8 cellular contexts compared by ENCODE assay signal in genomic region chr16:85688586-85689284, GRCh38. TPM values are rescaled to one million over a fixed set of nuclear protein-coding genes. Genes with fewer than 3 reads are reported as not detected.
DNase-seq lines count a peak whose midpoint lies in the region; ATAC-seq and TF ChIP-seq lines count a peak whose summit lies in the region.

GINS2 (minus strand) TSS chr16:85688954; CDS start chr16:85688898, 56 bp downstream.

- H3K9me3 ChIP-seq in ovary = no peaks in the 10 kb centered on the region
- H3K9me3 ChIP-seq in thyroid gland = no peaks in the 10 kb centered on the region

- peak; percentile 100 for ATAC-seq in activated naive CD4-positive, alpha-beta T cell treated with anti-CD3 and anti-CD28 coated beads, Interleukin-2, amount 50 U/mL, for 72 hours
- ATAC-seq in Right ventricle myocardium inferior = peak; percentile 100

- TF ChIP-seq EP300 in ovary (IDR thresholded peaks at IDR 0.05) = no peak

- TF ChIP-seq POLR2A in ovary (IDR thresholded peaks at IDR 0.05) = no peak
- TF ChIP-seq POLR2A in thyroid gland (IDR thresholded peaks at IDR 0.05) = no peak

- no peaks in the 10 kb centered on the region for H3K9me3 Mint-ChIP-seq in activated naive CD4-positive, alpha-beta T cell treated with anti-CD3 and anti-CD28 coated beads, Interleukin-2, amount 50 U/mL, for 72 hours

- H3K36me3 ChIP-seq in ovary (no peaks in the 10 kb centered on the region), thyroid gland (no peaks in the 10 kb centered on the region)

- peaks cover 5% of the 10 kb centered on the region for H3K4me1 ChIP-seq in ovary (ENCODE audit: insufficient read depth)
- H3K4me1 ChIP-seq in thyroid gland = peaks cover 8 to 15% of the 10 kb centered on the region in 2 donors

- peak; percentile 29 for DNase-seq in HFF-Myc (ENCODE audit: extremely low read depth, low read depth)
- DNase-seq in NAMALWA (ENCODE audit: low spot score) = peak; percentile 94
- peak; percentile 75 for DNase-seq in SKM-1 (lab: John Stamatoyannopoulos, UW; ENCODE audit: unreplicated experiment)
- DNase-seq in activated naive CD4-positive, alpha-beta T cell treated with anti-CD3 and anti-CD28 coated beads, Interleukin-2, amount 50 U/mL, for 72 hours (ENCODE audit: low spot score in 2 of 2) = peak; percentile 87 to 93
- peak; percentile 96 for DNase-seq in Right ventricle myocardium inferior (ENCODE audit: missing footprints)
- DNase-seq in ovary = peak; percentile 86 to 91 (median 88)
- DNase-seq in thyroid gland = peak; percentile 92

- H3K27me3 ChIP-seq in ovary (no peaks in the 10 kb centered on the region), thyroid gland (no peaks in the 10 kb centered on the region)

- no peak within 1 kb of the TSS for H3K27ac ChIP-seq in ovary
- H3K27ac ChIP-seq in thyroid gland = no peak within 1 kb of the TSS

- peak within 1 kb of the TSS; percentile 75 to 91 for H3K27ac Mint-ChIP-seq in activated naive CD4-positive, alpha-beta T cell treated with anti-CD3 and anti-CD28 coated beads, Interleukin-2, amount 50 U/mL, for 72 hours

- TF ChIP-seq CTCF in HFF-Myc (IDR thresholded peaks at IDR 0.05; ENCODE audit: low read depth, low read length, missing control alignments) = no peak
- no peak for TF ChIP-seq CTCF in ovary (IDR thresholded peaks at IDR 0.05)
- no peak for TF ChIP-seq CTCF in thyroid gland (IDR thresholded peaks at IDR 0.05)

- H3K4me3 ChIP-seq in GM08714 (ENCODE audit: low read length) = peak within 1 kb of the TSS; percentile 72
- H3K4me3 ChIP-seq in HFF-Myc (replicated peaks; ENCODE audit: low read depth, low read length) = peak within 1 kb of the TSS; percentile 63
- peak within 1 kb of the TSS; percentile 55 for H3K4me3 ChIP-seq in ovary
- peak within 1 kb of the TSS; percentile 25 to 48 (median 37) for H3K4me3 ChIP-seq in thyroid gland (replicated peaks in 1 of 3)

- intact Hi-C loops in Right ventricle myocardium inferior (cut with DNase I) = no loop called here
- intact Hi-C loops in ovary (cut with DNase I) = no loop called here
- intact Hi-C loops in thyroid gland (cut with DNase I) = no loop called here

- H3K36me3 Mint-ChIP-seq in activated naive CD4-positive, alpha-beta T cell treated with anti-CD3 and anti-CD28 coated beads, Interleukin-2, amount 50 U/mL, for 72 hours = peaks cover 9 to 22% of the 10 kb centered on the region in 2 donors

- WGBS in ovary, 3 donors = 1 to 2% (median 1%) methylated on average over 62 to 86 of the region's 86 CpGs
- WGBS in thyroid gland, 2 donors = 10 to 15% methylated on average over 13 of the region's 86 CpGs

RNA-seq across cellular contexts. Expression of gene GINS2, which starts in this region (rescaled TPM):
- total RNA-seq in activated naive CD4-positive, alpha-beta T cell treated with anti-CD3 and anti-CD28 coated beads, Interleukin-2, amount 50 U/mL, for 72 hours = 10 to 100 TPM; 42.3 to 73.6 TPM
- total RNA-seq in Right ventricle myocardium inferior = 1.4 TPM
- total RNA-seq in ovary = 1 to 10 TPM in 3 of 7 donors, under 1 TPM in 4; 0.23 to 1.6 (median 0.95) TPM
- polyA plus RNA-seq in ovary = 1 to 10 TPM; 1.4 to 1.6 TPM
- total RNA-seq in thyroid gland = 1 to 10 TPM in 1 of 4 donors, under 1 TPM in 3; 0.24 to 1.2 (median 0.55) TPM

Comparison
In these comparisons a context has a peak if more than half of its experiments do, and no peak if none do; other contexts are left out.
1. RNA of gene GINS2 (total RNA-seq): 42.3 to 73.6 TPM in activated naive CD4-positive, alpha-beta T cell treated with anti-CD3 and anti-CD28 coated beads, Interleukin-2, amount 50 U/mL, for 72 hours; 1.4 TPM in Right ventricle myocardium inferior (single experiment), 0.23 to 1.6 TPM in ovary and 0.24 to 1.2 TPM in thyroid gland; every median in the first group is over 10 times any median in the second.
2. DNase-seq: peak in every context shown above with its lines; median percentile 96 in Right ventricle myocardium inferior; 94 in NAMALWA; 92 in thyroid gland; 90 in activated naive CD4-positive, alpha-beta T cell treated with anti-CD3 and anti-CD28 coated beads, Interleukin-2, amount 50 U/mL, for 72 hours; 88 in ovary; 75 in SKM-1; 29 in HFF-Myc.
3. Peak in every context shown above with its lines, with median percentiles within 50 percentile points of each other: H3K4me3 ChIP-seq.